ENCODE assay signal across 2 cellular contexts in the genomic region with DNA sequence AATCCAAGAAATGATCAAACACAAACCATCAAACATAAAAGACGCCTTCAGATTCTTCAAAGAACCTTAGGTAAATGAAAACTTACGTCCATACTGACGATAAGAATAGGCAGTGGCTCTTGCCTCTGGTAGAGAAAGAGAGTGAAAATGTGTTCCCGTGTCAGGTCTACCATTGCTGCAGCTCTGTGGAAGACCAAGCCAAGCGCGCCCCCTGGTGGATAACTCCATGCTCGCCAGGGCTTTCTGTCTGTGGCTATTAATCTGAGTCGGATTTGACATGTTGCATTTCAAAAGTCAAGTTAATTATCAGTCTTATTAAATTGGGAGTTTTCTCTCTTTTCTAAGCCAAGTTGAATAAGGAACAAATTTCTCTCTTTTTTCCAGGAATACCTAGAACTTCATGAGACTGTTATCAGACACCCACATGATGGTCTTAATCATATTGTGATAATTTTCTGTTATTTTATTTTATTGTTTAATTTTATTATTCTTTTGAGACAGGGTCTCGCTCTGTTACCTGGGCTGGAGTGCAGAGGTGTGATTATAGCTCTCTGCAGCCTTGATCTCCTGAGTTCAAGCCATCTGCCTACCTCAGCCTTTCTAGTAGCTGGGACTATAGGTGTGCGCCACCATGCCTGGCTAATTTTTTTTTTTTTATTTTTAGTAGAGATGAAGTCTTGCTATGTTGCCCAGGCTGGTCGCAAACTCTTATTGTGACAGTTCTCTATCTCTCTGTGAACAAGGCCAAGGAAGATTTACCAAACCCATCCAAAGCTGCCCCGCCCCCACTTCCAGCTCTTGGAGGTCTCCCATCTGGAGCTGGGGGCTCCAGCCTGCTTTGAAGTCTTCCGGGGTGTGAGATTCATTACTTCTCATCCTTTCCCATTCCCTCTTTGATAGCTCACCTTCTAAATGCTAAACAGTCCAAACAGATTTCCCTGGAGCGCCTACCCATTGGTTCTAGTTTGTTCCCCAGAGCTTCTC.
TF ChIP-seq lines count a peak whose summit lies in the region.

No MANE protein-coding gene starts in this region.

TF ChIP-seq in Ishikawa, 13 proteins besides CTCF, POLR2A, EP300 and RAD21:
- TF ChIP-seq TAF1 (IDR thresholded peaks at IDR 0.05; ENCODE audit: low read depth) (no peak), YY1 (IDR thresholded peaks at IDR 0.05; ENCODE audit: low read depth) (0 out of 2 replicates have a peak, but pooled peaks have one; percentile 64)

TF ChIP-seq in H1, 55 proteins besides CTCF, POLR2A, EP300 and RAD21:
- TF ChIP-seq BCL11A (IDR thresholded peaks at IDR 0.05; ENCODE audit: low read depth in 2 of 2, low read length in 2 of 2) (no peak), YY1 (IDR thresholded peaks at IDR 0.05; ENCODE audit: low read depth, low read length) (peak; percentile 84)
TF ChIP-seq in H1: peak in this region for 1.
